Comparison of ENCODE assay signal across 10 cellular contexts in genomic region chr2:152505495-152505906, GRCh38.
DNase-seq lines count a peak whose midpoint lies in the region; ATAC-seq, FAIRE-seq and TF ChIP-seq lines count a peak whose summit lies in the region.
"Had no signal": no experiment of that assay in that cellular context is flagged by ENCODE, and none has a peak within 500 bp of the region (broad histone marks: within the 10 kb centered on the region; RNA-seq: fewer than 3 reads in every experiment).

No MANE protein-coding gene starts in this region.

- H3K9me3 ChIP-seq in osteoblast (ENCODE audit: low read depth, low read length) (no peaks in the 10 kb centered on the region), small intestine (ENCODE audit: control insufficient read depth, low read depth) (no peaks in the 10 kb centered on the region)
- H3K9me3 ChIP-seq in CD8-positive, alpha-beta memory T cell (ENCODE audit: low read length), result no peaks in the 10 kb centered on the region

- H3K4me3 ChIP-seq in fibroblast of pulmonary artery (replicated peaks; ENCODE audit: low read depth, low read length) (no peak overlapping the region), osteoblast (ENCODE audit: insufficient read depth, low read length) (peak overlapping the region; percentile 14), small intestine (ENCODE audit: low read depth in 1 of 2, low read length in 2 of 2) (no peak overlapping the region)
- H3K4me3 ChIP-seq in CD8-positive, alpha-beta memory T cell (ENCODE audit: low read length), result no peak overlapping the region

- TF ChIP-seq CTCF in fibroblast of pulmonary artery (IDR thresholded peaks at IDR 0.05; ENCODE audit: low read length, missing control alignments) (no peak), osteoblast (IDR thresholded peaks at IDR 0.05; ENCODE audit: extremely low read depth, low read depth, low read length) (no peak)

- H2AFZ ChIP-seq in osteoblast (ENCODE audit: low read length), result peak overlapping the region; percentile 62

- peaks cover 46% of the 10 kb centered on the region for H3K79me2 ChIP-seq in osteoblast (ENCODE audit: insufficient read depth, low read length)

- peak overlapping the region; percentile 69 for H3K4me2 ChIP-seq in osteoblast (ENCODE audit: insufficient read depth, low read length)

- FAIRE-seq in RCC 7860 (lab: Jason Lieb, UNC), result peak; percentile 98
- FAIRE-seq in small intestine (lab: Jason Lieb, UNC), result no peak

- H3K9me3 Mint-ChIP-seq in naive thymus-derived CD8-positive, alpha-beta T cell, result peaks cover 0 to 11% (median 2%) of the 10 kb centered on the region in 9 donors
- H3K9me3 Mint-ChIP-seq in CD8-positive, alpha-beta memory T cell, result peaks cover 0 to 4% (median 0%) of the 10 kb centered on the region in 5 donors

- POLR2A ChIA-PET in naive thymus-derived CD8-positive, alpha-beta T cell (lab: Charles Lee), result no interaction called here
- POLR2A ChIA-PET in CD8-positive, alpha-beta memory T cell (lab: Charles Lee), result no interaction called here

- H3K4me3 Mint-ChIP-seq in naive thymus-derived CD8-positive, alpha-beta T cell, result no peak overlapping the region
- no peak overlapping the region for H3K4me3 Mint-ChIP-seq in CD8-positive, alpha-beta memory T cell

- H3K4me1 Mint-ChIP-seq in naive thymus-derived CD8-positive, alpha-beta T cell, result no peaks in the 10 kb centered on the region
- H3K4me1 Mint-ChIP-seq in CD8-positive, alpha-beta memory T cell, result no peaks in the 10 kb centered on the region

- H3K27ac ChIP-seq in osteoblast (ENCODE audit: low read depth, low read length), result peak overlapping the region; percentile 89
- peak overlapping the region in 1 of 2 donors; percentile 51 for H3K27ac ChIP-seq in small intestine (ENCODE audit: low read depth in 1 of 2, low read length in 1 of 2)
- H3K27ac ChIP-seq in CD8-positive, alpha-beta memory T cell (ENCODE audit: low read depth, low read length), result no peak overlapping the region

- WGBS in small intestine, 3 donors, result 65 to 88% (median 78%) methylated on average over 9 of the region's 9 CpGs

- H3K36me3 ChIP-seq in osteoblast (ENCODE audit: insufficient read depth, low read length) (no peaks in the 10 kb centered on the region), small intestine (ENCODE audit: control insufficient read depth in 2 of 2, insufficient read depth in 2 of 2, low read length in 2 of 2) (no peaks in the 10 kb centered on the region)
- no peaks in the 10 kb centered on the region for H3K36me3 ChIP-seq in CD8-positive, alpha-beta memory T cell (ENCODE audit: insufficient read depth, low read length)

- H3K4me1 ChIP-seq in osteoblast (ENCODE audit: insufficient read depth, low read length), result peaks cover 47% of the 10 kb centered on the region
- H3K4me1 ChIP-seq in small intestine (ENCODE audit: control insufficient read depth in 2 of 2, insufficient read depth in 1 of 2, low read depth in 1 of 2, low read length in 1 of 2), result peaks cover 0 to 4% of the 10 kb centered on the region in 2 donors
- no peaks in the 10 kb centered on the region for H3K4me1 ChIP-seq in CD8-positive, alpha-beta memory T cell (ENCODE audit: insufficient read depth, low read length)

- no peaks in the 10 kb centered on the region for H4K20me1 ChIP-seq in osteoblast (ENCODE audit: insufficient read depth, low read length)

- DNase-seq in GM03348 (ENCODE audit: low spot score) (peak; percentile 22), RCC 7860 (ENCODE audit: low spot score) (peak; percentile 94), fibroblast of pulmonary artery (ENCODE audit: low read depth) (peak; percentile 84), osteoblast (ENCODE audit: insufficient read length, low spot score, missing footprints) (no peak), small intestine (no peak), mesenteric fat pad (ENCODE audit: low spot score) (no peak)
- DNase-seq in naive thymus-derived CD8-positive, alpha-beta T cell, result no peak
- DNase-seq in CD8-positive, alpha-beta memory T cell, result no peak
- DNase-seq: DMS 273 treated with DMSO at 0.1 percent for 48 hours, SHP77 had no signal

- CTCF ChIA-PET in CD8-positive, alpha-beta memory T cell (lab: Charles Lee), result no interaction called here

- H3K27me3 Mint-ChIP-seq in naive thymus-derived CD8-positive, alpha-beta T cell, result peaks cover 4 to 13% (median 7%) of the 10 kb centered on the region in 5 donors
- peaks cover 2 to 11% of the 10 kb centered on the region in 2 donors for H3K27me3 Mint-ChIP-seq in CD8-positive, alpha-beta memory T cell

- H3K27ac Mint-ChIP-seq in naive thymus-derived CD8-positive, alpha-beta T cell, result no peak overlapping the region
- no peak overlapping the region for H3K27ac Mint-ChIP-seq in CD8-positive, alpha-beta memory T cell

- H3K36me3 Mint-ChIP-seq in naive thymus-derived CD8-positive, alpha-beta T cell, result no peaks in the 10 kb centered on the region
- H3K36me3 Mint-ChIP-seq in CD8-positive, alpha-beta memory T cell, result no peaks in the 10 kb centered on the region

- no peaks in the 10 kb centered on the region for H3K27me3 ChIP-seq in osteoblast (ENCODE audit: insufficient read depth, low read length)
- no peaks in the 10 kb centered on the region for H3K27me3 ChIP-seq in small intestine (ENCODE audit: control insufficient read depth in 2 of 2, insufficient read depth in 2 of 2, low read length in 2 of 2)
- H3K27me3 ChIP-seq in CD8-positive, alpha-beta memory T cell (ENCODE audit: insufficient read depth, low read length, poor library complexity, severe bottlenecking), result no peaks in the 10 kb centered on the region

- no peak for ATAC-seq in naive thymus-derived CD8-positive, alpha-beta T cell

Comparison
In these comparisons a context has a peak if more than half of its experiments do, and no peak if none do; other contexts are left out.
1. DNase-seq: peak in GM03348 (single experiment), RCC 7860 (single experiment) and fibroblast of pulmonary artery (single experiment); none in osteoblast (single experiment), small intestine (single experiment), naive thymus-derived CD8-positive, alpha-beta T cell (0 of 10), CD8-positive, alpha-beta memory T cell (0 of 5) and mesenteric fat pad (single experiment).